Comparison of ENCODE assay signal across 21 cellular contexts in genomic region chr4:113743690-113744089, GRCh38.
"Had no signal": no experiment of that assay in that cellular context is flagged by ENCODE, and none has a peak within 500 bp of the region (broad histone marks: within the 10 kb centered on the region; RNA-seq: fewer than 3 reads in every experiment).

No MANE protein-coding gene starts in this region.

- H3K4me3 ChIP-seq: MG63, SJSA1, SK-N-MC had no signal

- H3K9me3 ChIP-seq: MG63, SJSA1 had no signal

- H3K27me3 ChIP-seq: MG63, SJSA1 had no signal

- H3K27ac ChIP-seq: SJSA1, SK-N-MC had no signal

- DNase-seq: IMR-90, Karpas-422, KG1, MG63, NCI-H1092, NCI-H1105 treated with DMSO at 0.1 percent for 48 hours, NCI-H1417 treated with DMSO at 0.1 percent for 48 hours, NCI-H146, NCI-H1694 treated with DMSO at 0.1 percent for 48 hours, NCI-H1930, NCI-H2081, NCI-H2107, NCI-H2227 treated with DMSO at 0.1 percent for 48 hours, NCI-H524 treated with DMSO at 0.1 percent for 48 hours, NCI-H69, NCI-H774, Right ventricle myocardium superior, RPMI8226, SIG-M5 had no signal

- H3K4me1 ChIP-seq: SJSA1 had no signal
